ENCODE assay signal across 1 cellular context in the genomic region with DNA sequence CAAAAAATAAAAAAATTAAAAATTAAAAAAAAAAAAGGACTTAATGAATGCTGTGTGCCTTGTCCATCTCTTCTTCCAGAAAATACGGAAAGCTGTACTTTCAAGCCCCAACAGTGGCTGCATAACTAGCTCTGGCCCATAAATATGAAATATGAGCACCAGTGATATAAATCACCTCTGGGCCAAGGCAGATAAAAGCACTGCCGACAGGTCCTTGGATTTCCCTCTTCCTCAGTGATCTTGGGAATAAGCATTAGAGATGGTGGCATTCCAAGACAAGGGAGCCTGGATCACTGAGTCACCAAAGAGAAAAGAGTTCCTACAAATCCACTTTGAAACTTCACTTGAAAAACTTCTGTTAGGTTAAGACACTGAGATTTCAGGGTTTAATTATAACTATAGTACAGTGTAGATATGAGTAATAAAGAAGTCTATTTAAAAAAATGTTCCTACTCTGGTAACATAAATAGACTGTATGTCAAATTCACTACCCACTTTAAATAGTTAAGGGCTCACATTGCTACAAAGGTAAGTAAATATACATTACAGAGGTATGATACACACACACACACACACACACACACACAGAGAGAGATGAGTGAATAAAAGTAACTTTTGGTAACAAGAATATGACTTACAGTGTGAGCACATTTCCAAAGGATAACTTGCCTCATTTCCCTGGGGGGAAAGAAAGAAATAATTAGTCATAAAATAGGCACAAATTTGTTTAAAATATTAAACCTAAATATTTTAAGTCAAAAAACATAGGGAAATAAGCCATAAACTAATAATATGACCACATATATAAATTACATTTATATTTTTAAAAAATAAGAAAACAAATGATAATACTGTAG.
TF ChIP-seq lines count a peak whose summit lies in the region.

No MANE protein-coding gene starts in this region.

TF ChIP-seq in WTC11, 78 proteins besides CTCF, POLR2A, EP300 and RAD21 (continued from another document):
- TF ChIP-seq, protein P1, sequence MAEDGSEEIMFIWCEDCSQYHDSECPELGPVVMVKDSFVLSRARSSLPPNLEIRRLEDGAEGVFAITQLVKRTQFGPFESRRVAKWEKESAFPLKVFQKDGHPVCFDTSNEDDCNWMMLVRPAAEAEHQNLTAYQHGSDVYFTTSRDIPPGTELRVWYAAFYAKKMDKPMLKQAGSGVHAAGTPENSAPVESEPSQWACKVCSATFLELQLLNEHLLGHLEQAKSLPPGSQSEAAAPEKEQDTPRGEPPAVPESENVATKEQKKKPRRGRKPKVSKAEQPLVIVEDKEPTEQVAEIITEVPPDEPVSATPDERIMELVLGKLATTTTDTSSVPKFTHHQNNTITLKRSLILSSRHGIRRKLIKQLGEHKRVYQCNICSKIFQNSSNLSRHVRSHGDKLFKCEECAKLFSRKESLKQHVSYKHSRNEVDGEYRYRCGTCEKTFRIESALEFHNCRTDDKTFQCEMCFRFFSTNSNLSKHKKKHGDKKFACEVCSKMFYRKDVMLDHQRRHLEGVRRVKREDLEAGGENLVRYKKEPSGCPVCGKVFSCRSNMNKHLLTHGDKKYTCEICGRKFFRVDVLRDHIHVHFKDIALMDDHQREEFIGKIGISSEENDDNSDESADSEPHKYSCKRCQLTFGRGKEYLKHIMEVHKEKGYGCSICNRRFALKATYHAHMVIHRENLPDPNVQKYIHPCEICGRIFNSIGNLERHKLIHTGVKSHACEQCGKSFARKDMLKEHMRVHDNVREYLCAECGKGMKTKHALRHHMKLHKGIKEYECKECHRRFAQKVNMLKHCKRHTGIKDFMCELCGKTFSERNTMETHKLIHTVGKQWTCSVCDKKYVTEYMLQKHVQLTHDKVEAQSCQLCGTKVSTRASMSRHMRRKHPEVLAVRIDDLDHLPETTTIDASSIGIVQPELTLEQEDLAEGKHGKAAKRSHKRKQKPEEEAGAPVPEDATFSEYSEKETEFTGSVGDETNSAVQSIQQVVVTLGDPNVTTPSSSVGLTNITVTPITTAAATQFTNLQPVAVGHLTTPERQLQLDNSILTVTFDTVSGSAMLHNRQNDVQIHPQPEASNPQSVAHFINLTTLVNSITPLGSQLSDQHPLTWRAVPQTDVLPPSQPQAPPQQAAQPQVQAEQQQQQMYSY (CRISPR knock-in tag; IDR thresholded peaks at IDR 0.05), result no peak
- TF ChIP-seq ZNF396 (CRISPR knock-in tag; IDR thresholded peaks at IDR 0.05; ENCODE audit: borderline replicate concordance) (no peak), MXD4 (CRISPR knock-in tag; IDR thresholded peaks at IDR 0.05; ENCODE audit: borderline replicate concordance) (no peak), ETV6 (CRISPR knock-in tag; IDR thresholded peaks at IDR 0.05) (no peak), SOX15 (CRISPR knock-in tag; IDR thresholded peaks at IDR 0.05) (no peak), ZNF219 (CRISPR knock-in tag; IDR thresholded peaks at IDR 0.05; ENCODE audit: borderline replicate concordance) (no peak), ZNF423 (CRISPR knock-in tag; IDR thresholded peaks at IDR 0.05) (no peak), ZBTB21 (CRISPR knock-in tag; IDR thresholded peaks at IDR 0.05; ENCODE audit: borderline replicate concordance) (no peak)
TF ChIP-seq in WTC11: peak in this region for 0.
